Comparison of ENCODE assay signal across 8 cellular contexts in the genomic region with DNA sequence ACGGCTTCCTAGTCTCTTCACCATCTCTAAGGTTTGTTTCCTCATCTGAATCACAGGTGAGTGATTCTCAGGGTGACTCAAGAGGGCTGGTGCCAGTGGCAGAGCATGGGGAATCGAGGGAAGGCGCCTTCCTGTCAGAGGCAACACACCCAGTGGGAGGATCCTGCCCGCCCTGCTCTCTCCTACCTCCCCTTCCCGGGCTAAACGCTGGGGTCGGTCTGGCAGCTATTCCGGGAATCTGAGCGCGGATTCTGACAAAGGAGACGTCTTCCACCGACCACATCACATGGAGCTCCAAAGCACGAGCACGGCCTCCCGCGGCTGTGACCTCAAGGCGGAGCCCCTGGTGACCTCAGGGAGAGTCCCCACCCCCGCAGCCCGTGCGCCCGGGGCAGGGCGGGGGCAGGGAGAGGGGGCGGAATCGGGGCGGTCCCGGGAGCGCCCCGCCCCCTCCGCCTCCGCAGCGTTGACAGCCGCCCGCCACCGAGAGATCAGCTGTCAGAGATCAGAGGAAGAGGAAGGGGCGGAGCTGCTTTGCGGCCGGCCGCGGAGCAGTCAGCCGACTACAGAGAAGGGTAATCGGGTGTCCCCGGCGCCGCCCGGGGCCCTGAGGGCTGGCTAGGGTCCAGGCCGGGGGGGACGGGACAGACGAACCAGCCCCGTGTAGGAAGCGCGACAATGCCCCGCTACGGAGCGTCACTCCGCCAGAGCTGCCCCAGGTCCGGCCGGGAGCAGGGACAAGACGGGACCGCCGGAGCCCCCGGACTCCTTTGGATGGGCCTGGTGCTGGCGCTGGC. TPM values are rescaled to one million over a fixed set of nuclear protein-coding genes. Genes with fewer than 3 reads are reported as not detected.
DNase-seq lines count a peak whose midpoint lies in the region; ATAC-seq, FAIRE-seq and TF ChIP-seq lines count a peak whose summit lies in the region.

A gene (plus strand): TSS at position 554 of the 797 bp plus-strand sequence. CDS start 125 bp downstream, at position 679.

- H3K9me3 Mint-ChIP-seq in WTC11 = no peaks in the 10 kb centered on the region

- H3K4me1 Mint-ChIP-seq in WTC11 = peaks cover 32% of the 10 kb centered on the region

- H3K27ac Mint-ChIP-seq in WTC11 = peak within 1 kb of the TSS; percentile 96

- peak within 1 kb of the TSS; percentile 89 to 94 for H3K27ac ChIP-seq in small intestine (ENCODE audit: low read depth in 1 of 2, low read length in 1 of 2)

- TF ChIP-seq CTCF in AG04449 (IDR thresholded peaks at IDR 0.05; ENCODE audit: insufficient read depth, low read length, missing control alignments) = no peak
- TF ChIP-seq CTCF in WTC11 (IDR thresholded peaks at IDR 0.05) = no peak
- no peak for TF ChIP-seq CTCF in bronchial epithelial cell (IDR thresholded peaks at IDR 0.05; ENCODE audit: insufficient read depth, low read length, severe bottlenecking)

- H3K4me3 ChIP-seq in AG04449 (ENCODE audit: low read depth, low read length) (peak within 1 kb of the TSS; percentile 81), bronchial epithelial cell (ENCODE audit: low read depth, low read length) (peak within 1 kb of the TSS; percentile 67), small intestine (ENCODE audit: low read depth in 1 of 2, low read length in 2 of 2) (peak within 1 kb of the TSS; percentile 70 to 95)

- 0 to 1% (median 0%) methylated on average over 48 to 62 of the region's 62 CpGs for WGBS in small intestine, 3 donors

- CTCF ChIA-PET in AG04449 (lab: Yijun Ruan, JAX) (interaction anchor here (0.9 to 20.9 kb wide), 6 partner anchors 11 to 116 kb away, joined by 3 to 701 read pairs (median 10); a partner anchor contains a TSS), WTC11 (lab: Charles Lee) (interaction anchor here (0.8 to 6.7 kb wide), 15 partner anchors 12 to 155 kb away, joined by 3 to 57 read pairs (median 5); a partner anchor contains a TSS)

- peaks cover 13% of the 10 kb centered on the region for H3K27me3 Mint-ChIP-seq in WTC11 (ENCODE audit: low read depth)

- ATAC-seq in GM18870 (IDR thresholded peaks at IDR 0.05; ENCODE audit: unreplicated experiment) = peak; percentile 91
- peak; percentile 97 for ATAC-seq in HG03108 (IDR thresholded peaks at IDR 0.05; ENCODE audit: unreplicated experiment)
- peak; percentile 87 for ATAC-seq in WTC11

- DNase-seq in AG04449 (ENCODE audit: low read depth, low spot score) (peak; percentile 14), NCI-H2171 treated with DMSO at 0.1 percent for 48 hours (lab: John Stamatoyannopoulos, UW) (peak; percentile 84), WTC11 (ENCODE audit: low spot score) (peak; percentile 87), bronchial epithelial cell (ENCODE audit: low read depth) (peak; percentile 95), iPS-NIHi7 (ENCODE audit: extremely low spot score) (peak; percentile 93), small intestine (peak; percentile 95)

- no peaks in the 10 kb centered on the region for H3K36me3 ChIP-seq in bronchial epithelial cell (ENCODE audit: control insufficient read depth, insufficient read depth, low read length)
- peaks cover 0 to 3% of the 10 kb centered on the region in 2 donors for H3K36me3 ChIP-seq in small intestine (ENCODE audit: control insufficient read depth in 2 of 2, insufficient read depth in 2 of 2, low read length in 2 of 2)

- peaks cover 3 to 6% of the 10 kb centered on the region in 2 donors for H3K4me1 ChIP-seq in small intestine (ENCODE audit: control insufficient read depth in 2 of 2, insufficient read depth in 1 of 2, low read depth in 1 of 2, low read length in 1 of 2)

- peak within 1 kb of the TSS; percentile 92 for H3K4me3 Mint-ChIP-seq in WTC11

- POLR2A ChIA-PET in AG04449 (lab: Yijun Ruan, JAX) = interaction anchor here (0.7 to 1.3 kb wide), 7 partner anchors 11 to 91 kb away, joined by 3 to 6 read pairs (median 3); a partner anchor contains a TSS
- POLR2A ChIA-PET in WTC11 (lab: Charles Lee) = interaction anchor here (0.6 to 1.3 kb wide), 7 partner anchors 9 to 99 kb away, joined by 3 to 6 read pairs (median 3); a partner anchor contains a TSS

- H3K9me3 ChIP-seq in small intestine (ENCODE audit: control insufficient read depth, low read depth) = no peaks in the 10 kb centered on the region

- H3K27me3 ChIP-seq in bronchial epithelial cell (ENCODE audit: control insufficient read depth, insufficient read depth, low read length) (peaks cover 2% of the 10 kb centered on the region), small intestine (ENCODE audit: control insufficient read depth in 2 of 2, insufficient read depth in 2 of 2, low read length in 2 of 2) (no peaks in the 10 kb centered on the region)

- no peaks in the 10 kb centered on the region for H3K36me3 Mint-ChIP-seq in WTC11

- FAIRE-seq in bronchial epithelial cell (lab: Jason Lieb, UNC) (peak; percentile 97), small intestine (lab: Jason Lieb, UNC) (no peak)

TF ChIP-seq in WTC11, 78 proteins besides CTCF, POLR2A, EP300 and RAD21:
- TF ChIP-seq, protein P1, sequence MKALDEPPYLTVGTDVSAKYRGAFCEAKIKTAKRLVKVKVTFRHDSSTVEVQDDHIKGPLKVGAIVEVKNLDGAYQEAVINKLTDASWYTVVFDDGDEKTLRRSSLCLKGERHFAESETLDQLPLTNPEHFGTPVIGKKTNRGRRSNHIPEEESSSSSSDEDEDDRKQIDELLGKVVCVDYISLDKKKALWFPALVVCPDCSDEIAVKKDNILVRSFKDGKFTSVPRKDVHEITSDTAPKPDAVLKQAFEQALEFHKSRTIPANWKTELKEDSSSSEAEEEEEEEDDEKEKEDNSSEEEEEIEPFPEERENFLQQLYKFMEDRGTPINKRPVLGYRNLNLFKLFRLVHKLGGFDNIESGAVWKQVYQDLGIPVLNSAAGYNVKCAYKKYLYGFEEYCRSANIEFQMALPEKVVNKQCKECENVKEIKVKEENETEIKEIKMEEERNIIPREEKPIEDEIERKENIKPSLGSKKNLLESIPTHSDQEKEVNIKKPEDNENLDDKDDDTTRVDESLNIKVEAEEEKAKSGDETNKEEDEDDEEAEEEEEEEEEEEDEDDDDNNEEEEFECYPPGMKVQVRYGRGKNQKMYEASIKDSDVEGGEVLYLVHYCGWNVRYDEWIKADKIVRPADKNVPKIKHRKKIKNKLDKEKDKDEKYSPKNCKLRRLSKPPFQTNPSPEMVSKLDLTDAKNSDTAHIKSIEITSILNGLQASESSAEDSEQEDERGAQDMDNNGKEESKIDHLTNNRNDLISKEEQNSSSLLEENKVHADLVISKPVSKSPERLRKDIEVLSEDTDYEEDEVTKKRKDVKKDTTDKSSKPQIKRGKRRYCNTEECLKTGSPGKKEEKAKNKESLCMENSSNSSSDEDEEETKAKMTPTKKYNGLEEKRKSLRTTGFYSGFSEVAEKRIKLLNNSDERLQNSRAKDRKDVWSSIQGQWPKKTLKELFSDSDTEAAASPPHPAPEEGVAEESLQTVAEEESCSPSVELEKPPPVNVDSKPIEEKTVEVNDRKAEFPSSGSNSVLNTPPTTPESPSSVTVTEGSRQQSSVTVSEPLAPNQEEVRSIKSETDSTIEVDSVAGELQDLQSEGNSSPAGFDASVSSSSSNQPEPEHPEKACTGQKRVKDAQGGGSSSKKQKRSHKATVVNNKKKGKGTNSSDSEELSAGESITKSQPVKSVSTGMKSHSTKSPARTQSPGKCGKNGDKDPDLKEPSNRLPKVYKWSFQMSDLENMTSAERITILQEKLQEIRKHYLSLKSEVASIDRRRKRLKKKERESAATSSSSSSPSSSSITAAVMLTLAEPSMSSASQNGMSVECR (CRISPR knock-in tag; IDR thresholded peaks at IDR 0.05; ENCODE audit: borderline replicate concordance) = peak; percentile 75; the same call in 1 of the 2 replicates
- TF ChIP-seq, protein P2, sequence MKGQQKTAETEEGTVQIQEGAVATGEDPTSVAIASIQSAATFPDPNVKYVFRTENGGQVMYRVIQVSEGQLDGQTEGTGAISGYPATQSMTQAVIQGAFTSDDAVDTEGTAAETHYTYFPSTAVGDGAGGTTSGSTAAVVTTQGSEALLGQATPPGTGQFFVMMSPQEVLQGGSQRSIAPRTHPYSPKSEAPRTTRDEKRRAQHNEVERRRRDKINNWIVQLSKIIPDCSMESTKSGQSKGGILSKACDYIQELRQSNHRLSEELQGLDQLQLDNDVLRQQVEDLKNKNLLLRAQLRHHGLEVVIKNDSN (CRISPR knock-in tag; IDR thresholded peaks at IDR 0.05) = peak; percentile 52; the same call in 1 of the 2 replicates
- TF ChIP-seq, protein P3, sequence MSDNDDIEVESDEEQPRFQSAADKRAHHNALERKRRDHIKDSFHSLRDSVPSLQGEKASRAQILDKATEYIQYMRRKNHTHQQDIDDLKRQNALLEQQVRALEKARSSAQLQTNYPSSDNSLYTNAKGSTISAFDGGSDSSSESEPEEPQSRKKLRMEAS (CRISPR knock-in tag; IDR thresholded peaks at IDR 0.05) = peak; percentile 32; the same call in 1 of the 2 replicates
- TF ChIP-seq ZNF121 (CRISPR knock-in tag; IDR thresholded peaks at IDR 0.05) = no peak
- TF ChIP-seq, protein P4, sequence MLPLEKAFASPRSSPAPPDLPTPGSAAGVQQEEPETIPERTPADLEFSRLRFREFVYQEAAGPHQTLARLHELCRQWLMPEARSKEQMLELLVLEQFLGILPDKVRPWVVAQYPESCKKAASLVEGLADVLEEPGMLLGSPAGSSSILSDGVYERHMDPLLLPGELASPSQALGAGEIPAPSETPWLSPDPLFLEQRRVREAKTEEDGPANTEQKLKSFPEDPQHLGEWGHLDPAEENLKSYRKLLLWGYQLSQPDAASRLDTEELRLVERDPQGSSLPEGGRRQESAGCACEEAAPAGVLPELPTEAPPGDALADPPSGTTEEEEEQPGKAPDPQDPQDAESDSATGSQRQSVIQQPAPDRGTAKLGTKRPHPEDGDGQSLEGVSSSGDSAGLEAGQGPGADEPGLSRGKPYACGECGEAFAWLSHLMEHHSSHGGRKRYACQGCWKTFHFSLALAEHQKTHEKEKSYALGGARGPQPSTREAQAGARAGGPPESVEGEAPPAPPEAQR (CRISPR knock-in tag; IDR thresholded peaks at IDR 0.05) = no peak
- TF ChIP-seq, protein P5, sequence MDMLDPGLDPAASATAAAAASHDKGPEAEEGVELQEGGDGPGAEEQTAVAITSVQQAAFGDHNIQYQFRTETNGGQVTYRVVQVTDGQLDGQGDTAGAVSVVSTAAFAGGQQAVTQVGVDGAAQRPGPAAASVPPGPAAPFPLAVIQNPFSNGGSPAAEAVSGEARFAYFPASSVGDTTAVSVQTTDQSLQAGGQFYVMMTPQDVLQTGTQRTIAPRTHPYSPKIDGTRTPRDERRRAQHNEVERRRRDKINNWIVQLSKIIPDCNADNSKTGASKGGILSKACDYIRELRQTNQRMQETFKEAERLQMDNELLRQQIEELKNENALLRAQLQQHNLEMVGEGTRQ (CRISPR knock-in tag; IDR thresholded peaks at IDR 0.05) = 0 out of 2 replicates have a peak, but pooled peaks have one; percentile 23
- peak; percentile 11; the same call in 1 of the 2 replicates for TF ChIP-seq FOXK1 (CRISPR knock-in tag; IDR thresholded peaks at IDR 0.05)
- TF ChIP-seq SP1 (CRISPR knock-in tag; conservative IDR thresholded peaks at IDR 0.05) = peak; percentile 85

RNA-seq across cellular contexts. Expression of the gene that starts here (rescaled TPM):
- total RNA-seq in WTC11 (2021) (4.4 to 6.6 TPM (median 5.6 TPM) in 3 replicates), bronchial epithelial cell (1.1 and 3.2 TPM in 2 replicates)
- 10 to 100 TPM; 22.0 to 32.4 (median 26.2) TPM for polyA plus RNA-seq in small intestine

Comparison
In these comparisons a context has a peak if more than half of its experiments do, and no peak if none do; other contexts are left out.
1. Peak in every context shown above with its lines: DNase-seq, ATAC-seq, H3K4me3 ChIP-seq and H3K27ac ChIP-seq.
2. DNase-seq: peak in every context shown above with its lines; median percentile 95 in bronchial epithelial cell; 95 in small intestine; 93 in iPS-NIHi7; 87 in WTC11; 84 in NCI-H2171 treated with DMSO at 0.1 percent for 48 hours; 14 in AG04449.